In the genomic region with DNA sequence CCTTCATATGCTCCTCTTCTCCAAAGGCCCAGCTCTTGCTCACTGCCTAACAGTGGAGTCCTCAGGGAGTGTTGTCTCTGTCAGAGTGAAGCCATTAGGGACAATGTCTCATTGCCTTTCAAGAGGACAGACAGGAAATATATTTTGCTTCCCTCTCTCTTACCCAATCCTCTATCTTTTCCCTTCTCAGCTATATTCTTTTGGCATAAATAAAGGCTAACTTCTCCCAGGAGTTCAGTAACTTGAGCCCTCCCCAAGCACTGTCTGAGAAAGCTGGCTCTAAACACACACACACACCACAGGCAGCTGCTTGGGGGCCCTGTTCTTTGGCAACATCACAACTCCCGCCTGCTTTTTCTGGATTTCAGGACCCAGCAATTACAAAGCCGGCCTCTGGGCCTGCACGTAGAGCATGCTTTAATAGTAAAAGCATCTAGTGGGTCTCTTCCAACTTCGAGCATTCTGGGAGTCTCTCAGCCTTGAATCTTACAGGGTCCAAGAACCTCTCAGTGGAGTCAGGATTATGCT, we compare ENCODE assay signal across 8 cellular contexts. TPM values are rescaled to one million over a fixed set of nuclear protein-coding genes. Genes with fewer than 3 reads are reported as not detected.
DNase-seq lines count a peak whose midpoint lies in the region; ATAC-seq and TF ChIP-seq lines count a peak whose summit lies in the region.

No MANE protein-coding gene starts in this region.

- no peak for ATAC-seq in HG03378 (IDR thresholded peaks at IDR 0.05; ENCODE audit: unreplicated experiment)

- peak; percentile 19 for DNase-seq in NCI-H2029 (lab: John Stamatoyannopoulos, UW)
- no peak for DNase-seq in chondrocyte (ENCODE audit: low spot score)
- DNase-seq in medulla oblongata (ENCODE audit: extremely low spot score), result peak; percentile 51
- peak; percentile 72 to 85 for DNase-seq in tibial artery
- no peak for DNase-seq in NCI-H774 (lab: John Stamatoyannopoulos, UW)
- no peak for DNase-seq in activated CD4-positive, alpha-beta T cell treated with anti-CD3 and anti-CD28 coated beads, Interleukin-2, amount 10 ng/mL, durations not matched to agents 24 days and 14 days
- DNase-seq in HPDE6-E6E7 (ENCODE audit: extremely low spot score), result no peak

- H3K36me3 Mint-ChIP-seq in chondrocyte (ENCODE audit: low read depth), result no peaks in the 10 kb centered on the region
- no peaks in the 10 kb centered on the region for H3K36me3 Mint-ChIP-seq in activated CD4-positive, alpha-beta T cell treated with anti-CD3 and anti-CD28 coated beads, Interleukin-2, amount 10 ng/mL, durations not matched to agents 24 days and 14 days (ENCODE audit: low read depth)

- no peak for TF ChIP-seq CTCF in chondrocyte (IDR thresholded peaks at IDR 0.05)
- TF ChIP-seq CTCF in tibial artery (IDR thresholded peaks at IDR 0.05), result no peak

- H3K27me3 Mint-ChIP-seq in chondrocyte (ENCODE audit: low read depth), result no peaks in the 10 kb centered on the region
- peaks cover 38% of the 10 kb centered on the region for H3K27me3 Mint-ChIP-seq in activated CD4-positive, alpha-beta T cell treated with anti-CD3 and anti-CD28 coated beads, Interleukin-2, amount 10 ng/mL, durations not matched to agents 24 days and 14 days

- H3K9me3 ChIP-seq in tibial artery, result no peaks in the 10 kb centered on the region

- peak overlapping the region; percentile 54 to 56 for H3K27ac ChIP-seq in tibial artery

- peaks cover 32% of the 10 kb centered on the region for H3K4me1 Mint-ChIP-seq in chondrocyte (ENCODE audit: low read depth)
- peaks cover 19% of the 10 kb centered on the region for H3K4me1 Mint-ChIP-seq in activated CD4-positive, alpha-beta T cell treated with anti-CD3 and anti-CD28 coated beads, Interleukin-2, amount 10 ng/mL, durations not matched to agents 24 days and 14 days

- H3K4me3 Mint-ChIP-seq in chondrocyte (ENCODE audit: unreplicated experiment), result no peak overlapping the region
- no peak overlapping the region for H3K4me3 Mint-ChIP-seq in activated CD4-positive, alpha-beta T cell treated with anti-CD3 and anti-CD28 coated beads, Interleukin-2, amount 10 ng/mL, durations not matched to agents 24 days and 14 days

- no peaks in the 10 kb centered on the region for H3K9me3 Mint-ChIP-seq in chondrocyte (ENCODE audit: low read depth)
- peaks cover 3% of the 10 kb centered on the region for H3K9me3 Mint-ChIP-seq in activated CD4-positive, alpha-beta T cell treated with anti-CD3 and anti-CD28 coated beads, Interleukin-2, amount 10 ng/mL, durations not matched to agents 24 days and 14 days

- intact Hi-C loops in tibial artery (cut with DNase I; ENCODE audit: low total_unique reads), result loop anchor here (10.0 kb wide), 1 partner anchor 104 kb away; no protein-coding TSS in a partner anchor
- intact Hi-C loops in activated CD4-positive, alpha-beta T cell treated with anti-CD3 and anti-CD28 coated beads, Interleukin-2, amount 10 ng/mL, durations not matched to agents 24 days and 14 days (cut with micrococcal nuclease), result no loop called here

- H3K4me3 ChIP-seq in tibial artery, result no peak overlapping the region

- peak overlapping the region; percentile 87 for H3K27ac Mint-ChIP-seq in chondrocyte (ENCODE audit: unreplicated experiment)
- no peak overlapping the region for H3K27ac Mint-ChIP-seq in activated CD4-positive, alpha-beta T cell treated with anti-CD3 and anti-CD28 coated beads, Interleukin-2, amount 10 ng/mL, durations not matched to agents 24 days and 14 days

- H3K36me3 ChIP-seq in tibial artery, result no peaks in the 10 kb centered on the region

- peaks cover 0 to 15% (median 5%) of the 10 kb centered on the region in 4 donors for H3K4me1 ChIP-seq in tibial artery

- no peaks in the 10 kb centered on the region for H3K27me3 ChIP-seq in tibial artery

RNA-seq across cellular contexts. Expression of a gene that starts 34.7 kb away (rescaled TPM):
- total RNA-seq in chondrocyte, result 55.2 to 115 TPM (median 102 TPM) in 3 replicates
- total RNA-seq in activated CD4-positive, alpha-beta T cell treated with anti-CD3 and anti-CD28 coated beads, Interleukin-2, amount 10 ng/mL, durations not matched to agents 24 days and 14 days, result not detected in 2 replicates

RNA-seq across cellular contexts. Expression of a gene that starts 58.0 kb away (rescaled TPM):
- total RNA-seq in chondrocyte, result not detected in 3 replicates
- total RNA-seq in activated CD4-positive, alpha-beta T cell treated with anti-CD3 and anti-CD28 coated beads, Interleukin-2, amount 10 ng/mL, durations not matched to agents 24 days and 14 days, result not detected in 2 replicates

Comparison
In these comparisons a context has a peak if more than half of its experiments do, and no peak if none do; other contexts are left out.
1. DNase-seq: peak in NCI-H2029 (single experiment), medulla oblongata (single experiment) and tibial artery (2 of 2); none in chondrocyte (single experiment), NCI-H774 (single experiment), activated CD4-positive, alpha-beta T cell treated with anti-CD3 and anti-CD28 coated beads, Interleukin-2, amount 10 ng/mL, durations not matched to agents 24 days and 14 days (single experiment) and HPDE6-E6E7 (single experiment).
2. RNA of a gene that starts 34.7 kb away (total RNA-seq): 55.2 to 115 TPM in chondrocyte; not detected in activated CD4-positive, alpha-beta T cell treated with anti-CD3 and anti-CD28 coated beads, Interleukin-2, amount 10 ng/mL, durations not matched to agents 24 days and 14 days; every median in the first group is over 10 times any median in the second.